1 cellular context compared by ENCODE assay signal in genomic region chrX:151633157-151633556, GRCh38.
TF ChIP-seq lines count a peak whose summit lies in the region.

No MANE protein-coding gene starts in this region.

TF ChIP-seq in K562, 482 proteins besides CTCF, POLR2A, EP300 and RAD21 (continued from another document and continues in another):
- TF ChIP-seq ZMIZ1 (IDR thresholded peaks at IDR 0.05; ENCODE audit: low read depth in 2 of 2, low read length in 2 of 2): peak in 1 of 2 experiments; percentile 80; a peak in 2 of 4 replicates
- peak; percentile 49; the same call in 1 of the 2 replicates for TF ChIP-seq EGR1 (conservative IDR thresholded peaks at IDR 0.05)
- peak; percentile 96 for TF ChIP-seq TAL1 (IDR thresholded peaks at IDR 0.05)
- TF ChIP-seq HDAC3 (IDR thresholded peaks at IDR 0.05; ENCODE audit: borderline replicate concordance, partially characterized antibody): peak; percentile 43
- no peak for TF ChIP-seq THRA (IDR thresholded peaks at IDR 0.05)
- TF ChIP-seq RBM25 (IDR thresholded peaks at IDR 0.05; ENCODE audit: low read depth, low read length, severe bottlenecking): no peak
- TF ChIP-seq DEAF1 (CRISPR knock-in tag; IDR thresholded peaks at IDR 0.05): no peak
- no peak for TF ChIP-seq ZNF766 (CRISPR knock-in tag; conservative IDR thresholded peaks at IDR 0.05)
- TF ChIP-seq SIN3A (IDR thresholded peaks at IDR 0.05; ENCODE audit: borderline replicate concordance in 2 of 2, control insufficient read depth in 1 of 2, low read depth in 2 of 2, low read length in 2 of 2): no peak
- TF ChIP-seq ZNF75A (CRISPR knock-in tag; IDR thresholded peaks at IDR 0.05): no peak
- 0 out of 2 replicates have a peak, but pooled peaks have one; percentile 41 for TF ChIP-seq HMBOX1 (IDR thresholded peaks at IDR 0.05)
- no peak for TF ChIP-seq ZFP91 (CRISPR knock-in tag; IDR thresholded peaks at IDR 0.05)
- peak; percentile 97 for TF ChIP-seq TEAD4 (IDR thresholded peaks at IDR 0.05; ENCODE audit: low read length)
- TF ChIP-seq TEAD4 (CRISPR knock-in tag; IDR thresholded peaks at IDR 0.05; ENCODE audit: borderline replicate concordance): no peak
- no peak for TF ChIP-seq REST (CRISPR knock-in tag; IDR thresholded peaks at IDR 0.05; ENCODE audit: low read depth)
- TF ChIP-seq NCOR1 (IDR thresholded peaks at IDR 0.05): peak; percentile 91
- TF ChIP-seq ESRRA (IDR thresholded peaks at IDR 0.05; ENCODE audit: borderline replicate concordance, low read depth): no peak
- no peak for TF ChIP-seq XRCC3 (IDR thresholded peaks at IDR 0.05)
- TF ChIP-seq CBX5 (IDR thresholded peaks at IDR 0.05; ENCODE audit: borderline replicate concordance, low read depth): no peak
- no peak for TF ChIP-seq SFPQ (IDR thresholded peaks at IDR 0.05; ENCODE audit: low read depth, low read length)
- no peak for TF ChIP-seq NCOA6 (IDR thresholded peaks at IDR 0.05)
- peak; percentile 80 for TF ChIP-seq CEBPB (tag; IDR thresholded peaks at IDR 0.05)
- 0 out of 2 replicates have a peak, but pooled peaks have one; percentile 20 for TF ChIP-seq CHAMP1 (IDR thresholded peaks at IDR 0.05)
- no peak for TF ChIP-seq ZBTB7A (IDR thresholded peaks at IDR 0.05; ENCODE audit: borderline replicate concordance, control insufficient read depth, low read depth, low read length)
- TF ChIP-seq IRF1 (CRISPR knock-in tag; IDR thresholded peaks at IDR 0.05; ENCODE audit: borderline replicate concordance): no peak
- no peak for TF ChIP-seq SIRT6 (IDR thresholded peaks at IDR 0.05; ENCODE audit: low read depth, low read length)
- no peak for TF ChIP-seq ZNF696 (CRISPR knock-in tag; conservative IDR thresholded peaks at IDR 0.05)
- no peak for TF ChIP-seq ZNF609 (CRISPR knock-in tag; IDR thresholded peaks at IDR 0.05; ENCODE audit: borderline replicate concordance)
